In genomic region chr14:22272408-22272807, GRCh38 we compare ENCODE assay signal across 2 cellular contexts.
TF ChIP-seq lines count a peak whose summit lies in the region.

No MANE protein-coding gene starts in this region.

TF ChIP-seq in GM23338, 12 proteins besides CTCF, POLR2A, EP300 and RAD21:
- TF ChIP-seq NANOG (IDR thresholded peaks at IDR 0.05; ENCODE audit: borderline replicate concordance) (no peak), STAT1 (IDR thresholded peaks at IDR 0.05; ENCODE audit: unreplicated experiment) (no peak), ZNF331 (CRISPR knock-in tag; IDR thresholded peaks at IDR 0.05; ENCODE audit: low read depth) (no peak)
TF ChIP-seq in GM23338: peak in this region for 0.

TF ChIP-seq in H1, 55 proteins besides CTCF, POLR2A, EP300 and RAD21:
- TF ChIP-seq RXRA (IDR thresholded peaks at IDR 0.05; ENCODE audit: insufficient read depth, low read depth, low read length) (no peak), HDAC2 (IDR thresholded peaks at IDR 0.05; ENCODE audit: borderline replicate concordance in 1 of 2, low read depth in 2 of 2, low read length in 2 of 2) (no peak), MAFK (IDR thresholded peaks at IDR 0.05; ENCODE audit: low read depth, low read length) (no peak)
